ENCODE assay signal across 1 cellular context in genomic region chr20:61915101-61915500, GRCh38.
TF ChIP-seq lines count a peak whose summit lies in the region.

No MANE protein-coding gene starts in this region.

TF ChIP-seq in IMR-90, 13 proteins besides CTCF, POLR2A, EP300 and RAD21:
- no peak for TF ChIP-seq ELK1 (IDR thresholded peaks at IDR 0.05; ENCODE audit: borderline replicate concordance, low read depth, low read length)
- no peak for TF ChIP-seq FOS (IDR thresholded peaks at IDR 0.05; ENCODE audit: low read depth, low read length)
- no peak for TF ChIP-seq RCOR1 (IDR thresholded peaks at IDR 0.05; ENCODE audit: insufficient replicate concordance, low read length)
- no peak for TF ChIP-seq RFX5 (IDR thresholded peaks at IDR 0.05; ENCODE audit: low read depth, low read length)
- no peak for TF ChIP-seq MXI1 (IDR thresholded peaks at IDR 0.05; ENCODE audit: borderline replicate concordance, low read depth, low read length)
- TF ChIP-seq MAFK (IDR thresholded peaks at IDR 0.05; ENCODE audit: low read depth, low read length) = no peak
- no peak for TF ChIP-seq USF2 (IDR thresholded peaks at IDR 0.05; ENCODE audit: low read depth, low read length)
- TF ChIP-seq CEBPB (IDR thresholded peaks at IDR 0.05; ENCODE audit: low read depth, low read length) = no peak
- no peak for TF ChIP-seq BHLHE40 (IDR thresholded peaks at IDR 0.05; ENCODE audit: low read depth, low read length)
- no peak for TF ChIP-seq NFE2L2 (IDR thresholded peaks at IDR 0.05; ENCODE audit: low read depth, low read length)
- no peak for TF ChIP-seq CHD1 (IDR thresholded peaks at IDR 0.05; ENCODE audit: low read depth, low read length)
- no peak for TF ChIP-seq SMC3 (IDR thresholded peaks at IDR 0.05; ENCODE audit: low read depth, low read length)
- no peak for TF ChIP-seq MAZ (IDR thresholded peaks at IDR 0.05; ENCODE audit: borderline replicate concordance, low read depth, low read length)
